In the genomic region with DNA sequence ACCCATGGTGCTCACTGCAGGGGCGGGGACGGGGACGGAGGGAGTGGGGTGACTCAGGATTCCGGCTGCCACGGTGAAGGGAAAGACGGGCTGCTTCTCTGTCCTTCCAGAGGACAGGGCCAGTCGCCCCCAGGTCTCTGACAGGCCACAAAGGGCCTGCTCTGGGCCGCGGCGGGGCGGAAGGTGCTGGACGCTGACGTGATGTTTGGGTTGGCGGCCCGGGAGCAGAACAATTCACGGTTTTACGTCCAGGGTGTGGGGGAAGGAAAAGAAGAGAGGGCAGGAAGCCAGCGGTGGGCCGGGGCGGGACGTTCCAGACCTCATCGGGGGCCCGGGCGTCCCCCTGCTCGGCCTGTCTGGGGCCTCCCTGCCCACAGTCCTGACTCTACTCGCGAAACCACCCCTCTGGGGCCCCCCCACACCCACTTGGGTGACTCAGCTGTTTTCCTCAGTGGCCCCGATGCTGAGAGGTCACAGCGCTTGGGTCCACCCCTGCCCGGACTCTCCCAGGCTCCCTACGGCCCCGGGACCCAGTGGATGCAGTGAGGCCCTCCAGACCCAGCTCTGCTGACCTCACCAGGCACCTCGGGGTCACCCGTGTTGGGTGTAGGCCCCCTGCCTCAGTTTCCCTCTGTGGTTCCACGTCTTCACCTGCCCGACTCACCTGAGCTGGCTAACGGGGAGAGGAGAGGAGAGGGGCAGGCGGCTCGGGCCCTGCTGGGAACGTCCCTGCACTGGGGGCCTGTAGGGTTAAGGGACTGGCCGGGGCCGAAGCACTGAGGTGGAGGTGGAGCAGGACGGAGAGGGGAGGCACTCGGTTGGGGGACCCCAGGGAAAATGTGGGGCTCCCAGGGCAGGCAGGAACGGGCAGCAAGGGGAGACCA, we compare ENCODE assay signal across 8 cellular contexts. TPM values are rescaled to one million over a fixed set of nuclear protein-coding genes. Genes with fewer than 3 reads are reported as not detected.
DNase-seq lines count a peak whose midpoint lies in the region; ATAC-seq and TF ChIP-seq lines count a peak whose summit lies in the region.

No MANE protein-coding gene starts in this region.

- H3K36me3 Mint-ChIP-seq in MCF 10A (ENCODE audit: insufficient read depth, unreplicated experiment), result no peaks in the 10 kb centered on the region

- DNase-seq in breast epithelium (ENCODE audit: low spot score in 2 of 2) (peak in 1 of 2 donors; percentile 59), MCF 10A (ENCODE audit: unreplicated experiment) (no peak), choroid plexus epithelial cell (ENCODE audit: low read depth) (peak; percentile 84), mucosa of descending colon (peak in 2 of 3 donors; percentile 61 to 66), stromal cell of bone marrow (ENCODE audit: low read depth) (peak; percentile 78), NCI-H2107 treated with DMSO at 0.1 percent for 48 hours (lab: John Stamatoyannopoulos, UW; ENCODE audit: unreplicated experiment) (no peak)

- intact Hi-C loops in breast epithelium (cut with DNase I; ENCODE audit: low total_unique reads), result no loop called here
- intact Hi-C loops in MCF 10A (cut with micrococcal nuclease), result no loop called here
- intact Hi-C loops in mucosa of descending colon (cut with DNase I, micrococcal nuclease), result no loop called here

- no peak overlapping the region for H3K4me3 Mint-ChIP-seq in MCF 10A (ENCODE audit: unreplicated experiment)

- CTCF ChIA-PET in MCF 10A (lab: Yijun Ruan, JAX), result interaction anchor here (0.5 to 0.7 kb wide), 3 partner anchors 10 to 1372 kb away, joined by 3 read pairs; no protein-coding TSS in a partner anchor

- no peaks in the 10 kb centered on the region for H3K27me3 ChIP-seq in breast epithelium

- no TSS peak for BruUV-seq in MCF 10A (replicated peaks; lab: Mats Ljungman, UMichigan)

- ATAC-seq in mucosa of descending colon (peak; percentile 49), GM18909 (IDR thresholded peaks at IDR 0.05; ENCODE audit: poor library complexity, unreplicated experiment) (no peak), HG03045 (IDR thresholded peaks at IDR 0.05; ENCODE audit: unreplicated experiment) (no peak)

- no peaks in the 10 kb centered on the region for H3K4me1 Mint-ChIP-seq in MCF 10A (ENCODE audit: insufficient read depth, unreplicated experiment)

- H3K27ac Mint-ChIP-seq in MCF 10A (ENCODE audit: low read depth, unreplicated experiment), result no peak overlapping the region

- H3K9me3 Mint-ChIP-seq in MCF 10A (ENCODE audit: unreplicated experiment), result no peaks in the 10 kb centered on the region

- no peaks in the 10 kb centered on the region for H3K9me3 ChIP-seq in breast epithelium
- no peaks in the 10 kb centered on the region for H3K9me3 ChIP-seq in mucosa of descending colon

- TF ChIP-seq POLR2A in breast epithelium (IDR thresholded peaks at IDR 0.05), result no peak

- POLR2A ChIA-PET in MCF 10A (lab: Yijun Ruan, JAX), result no interaction called here

- H3K27me3 Mint-ChIP-seq in MCF 10A (ENCODE audit: insufficient read depth, unreplicated experiment), result no peaks in the 10 kb centered on the region

- H3K4me3 ChIP-seq in breast epithelium (peak overlapping the region; percentile 22 to 63 (median 29)), choroid plexus epithelial cell (ENCODE audit: low read depth, low read length) (peak overlapping the region; percentile 14), mucosa of descending colon (no peak overlapping the region)

- TF ChIP-seq CTCF in breast epithelium (IDR thresholded peaks at IDR 0.05) (no peak), MCF 10A (IDR thresholded peaks at IDR 0.05; ENCODE audit: unreplicated experiment) (no peak), choroid plexus epithelial cell (conservative IDR thresholded peaks at IDR 0.05; ENCODE audit: low read depth, low read length) (no peak), mucosa of descending colon (IDR thresholded peaks at IDR 0.05) (no peak)

- H3K4me1 ChIP-seq in breast epithelium (peaks cover 5 to 6% of the 10 kb centered on the region in 2 donors), mucosa of descending colon (ENCODE audit: low read depth) (peaks cover 15% of the 10 kb centered on the region)

- H3K27ac ChIP-seq in breast epithelium, result peak overlapping the region; percentile 92 to 99

- H3K36me3 ChIP-seq in breast epithelium (no peaks in the 10 kb centered on the region), mucosa of descending colon (ENCODE audit: low read depth) (no peaks in the 10 kb centered on the region)

RNA-seq across cellular contexts. Expression of a gene that starts 29.2 kb away (rescaled TPM):
- total RNA-seq in breast epithelium (10 to 100 TPM; 14.6 to 15.7 (median 15.7) TPM), MCF 10A (2022) (13.3 and 15.8 TPM in 2 replicates), mucosa of descending colon (10 to 100 TPM; 23.1 to 95.2 (median 23.2) TPM)

RNA-seq across cellular contexts. Expression of a gene that starts 37.1 kb away (rescaled TPM):
- total RNA-seq in breast epithelium (10 to 100 TPM in 2 of 3 donors, under 1 TPM in 1; 0.16 to 36.6 (median 20.0) TPM), MCF 10A (2022) (0.69 and 1.6 TPM in 2 replicates), mucosa of descending colon (100 to 1,000 TPM; 167 to 357 (median 285) TPM)

RNA-seq across cellular contexts. Expression of a gene that starts 44.4 kb away (rescaled TPM):
- 10 to 100 TPM; 21.8 to 30.5 (median 27.5) TPM for total RNA-seq in breast epithelium
- total RNA-seq in MCF 10A (2022), result 24.7 and 25.1 TPM in 2 replicates
- 10 to 100 TPM; 22.4 to 26.8 (median 22.6) TPM for total RNA-seq in mucosa of descending colon

Comparison
In these comparisons a context has a peak if more than half of its experiments do, and no peak if none do; other contexts are left out.
1. DNase-seq: peak in choroid plexus epithelial cell (single experiment), mucosa of descending colon (2 of 3) and stromal cell of bone marrow (single experiment); none in MCF 10A (single experiment) and NCI-H2107 treated with DMSO at 0.1 percent for 48 hours (single experiment).
2. RNA of a gene that starts 37.1 kb away (total RNA-seq): 167 to 357 TPM in mucosa of descending colon; 0.16 to 36.6 TPM in breast epithelium and 0.69 to 1.6 TPM in MCF 10A; every median in the first group is over 4 times any median in the second.